In genomic region chrX:84175943-84176342, GRCh38 we compare ENCODE assay signal across 1 cellular context.
TF ChIP-seq lines count a peak whose summit lies in the region.

No MANE protein-coding gene starts in this region.

TF ChIP-seq in HepG2, 621 proteins besides CTCF, POLR2A, EP300 and RAD21 (continued from another document):
- TF ChIP-seq ZNF34 (CRISPR knock-in tag; IDR thresholded peaks at IDR 0.05; ENCODE audit: borderline replicate concordance) = no peak
- no peak for TF ChIP-seq ZSCAN29 (CRISPR knock-in tag; conservative IDR thresholded peaks at IDR 0.05)
- TF ChIP-seq PHF8 (CRISPR knock-in tag; IDR thresholded peaks at IDR 0.05) = no peak
- no peak for TF ChIP-seq ZNF264 (CRISPR knock-in tag; IDR thresholded peaks at IDR 0.05)
- no peak for TF ChIP-seq ZBTB38 (CRISPR knock-in tag; IDR thresholded peaks at IDR 0.05)
- TF ChIP-seq MAFG (CRISPR knock-in tag; IDR thresholded peaks at IDR 0.05) = no peak
- TF ChIP-seq PHF5A (CRISPR knock-in tag; IDR thresholded peaks at IDR 0.05; ENCODE audit: low read depth, unreplicated experiment) = no peak
- TF ChIP-seq, protein P1, sequence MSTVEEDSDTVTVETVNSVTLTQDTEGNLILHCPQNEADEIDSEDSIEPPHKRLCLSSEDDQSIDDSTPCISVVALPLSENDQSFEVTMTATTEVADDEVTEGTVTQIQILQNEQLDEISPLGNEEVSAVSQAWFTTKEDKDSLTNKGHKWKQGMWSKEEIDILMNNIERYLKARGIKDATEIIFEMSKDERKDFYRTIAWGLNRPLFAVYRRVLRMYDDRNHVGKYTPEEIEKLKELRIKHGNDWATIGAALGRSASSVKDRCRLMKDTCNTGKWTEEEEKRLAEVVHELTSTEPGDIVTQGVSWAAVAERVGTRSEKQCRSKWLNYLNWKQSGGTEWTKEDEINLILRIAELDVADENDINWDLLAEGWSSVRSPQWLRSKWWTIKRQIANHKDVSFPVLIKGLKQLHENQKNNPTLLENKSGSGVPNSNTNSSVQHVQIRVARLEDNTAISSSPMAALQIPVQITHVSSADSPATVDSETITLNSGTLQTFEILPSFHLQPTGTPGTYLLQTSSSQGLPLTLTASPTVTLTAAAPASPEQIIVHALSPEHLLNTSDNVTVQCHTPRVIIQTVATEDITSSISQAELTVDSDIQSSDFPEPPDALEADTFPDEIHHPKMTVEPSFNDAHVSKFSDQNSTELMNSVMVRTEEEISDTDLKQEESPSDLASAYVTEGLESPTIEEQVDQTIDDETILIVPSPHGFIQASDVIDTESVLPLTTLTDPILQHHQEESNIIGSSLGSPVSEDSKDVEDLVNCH (CRISPR knock-in tag; IDR thresholded peaks at IDR 0.05) = no peak
- TF ChIP-seq MYNN (CRISPR knock-in tag; IDR thresholded peaks at IDR 0.05; ENCODE audit: low read depth) = no peak
- TF ChIP-seq ETS1 (CRISPR knock-in tag; IDR thresholded peaks at IDR 0.05) = no peak
